ENCODE assay signal across 21 cellular contexts in the genomic region with DNA sequence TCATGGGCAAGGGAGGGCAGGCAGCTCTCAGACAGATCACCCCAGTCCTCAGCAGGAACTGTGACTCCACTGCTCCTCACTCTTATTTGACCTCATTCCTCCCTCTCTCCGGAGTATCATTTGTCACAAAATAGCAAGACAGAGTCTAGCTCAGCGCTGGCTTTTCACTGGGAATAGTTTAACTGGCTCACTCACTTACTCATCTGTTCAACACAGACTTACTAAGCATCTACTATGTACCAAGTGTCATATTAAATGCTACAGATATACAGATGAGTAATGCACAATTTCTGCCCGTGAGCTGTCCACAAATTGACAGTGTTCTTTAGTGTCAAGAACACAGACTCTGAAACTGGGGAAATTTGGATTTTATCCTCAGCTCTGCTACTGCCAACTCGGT.
"Had no signal": no experiment of that assay in that cellular context is flagged by ENCODE, and none has a peak within 500 bp of the region (broad histone marks: within the 10 kb centered on the region; RNA-seq: fewer than 3 reads in every experiment).

No MANE protein-coding gene starts in this region.

- DNase-seq: activated B cell treated with CpG ODN at 0.5 μM for 24 hours; activated CD4-positive, alpha-beta memory T cell treated with anti-CD3 and anti-CD28 coated beads, Interleukin-2, amount 10 ng/mL, durations not matched to agents 7 days and 5 days; activated CD4-positive, alpha-beta T cell treated with anti-CD3 and anti-CD28 coated beads for 4 hours; activated CD8-positive, alpha-beta memory T cell treated with anti-CD3 and anti-CD28 coated beads, Interleukin-2, amount 10 ng/mL, durations not matched to agents 7 days and 5 days; activated naive CD4-positive, alpha-beta T cell treated with Interleukin-2 at 50 U/mL for 16 hours; activated naive CD8-positive, alpha-beta T cell treated with anti-CD3 and anti-CD28 coated beads, Interleukin-2, amount 10 ng/mL, durations not matched to agents 7 days and 5 days; anterior cingulate cortex; cerebellar nuclear complex; effector CD8-positive, alpha-beta T cell; left cardiac atrium; stimulated activated CD4-positive, alpha-beta T cell treated with anti-CD3 and anti-CD28 coated beads, Interleukin-4, amount 100 ng/mL, for 24 hours; stomach; testis had no signal

- ATAC-seq: activated CD8-positive, alpha-beta memory T cell treated with anti-CD3 and anti-CD28 coated beads, Interleukin-2, amount 10 ng/mL, durations not matched to agents 7 days and 5 days; esophagus mucosa; left cardiac atrium; natural killer cell treated with Interleukin-12 subunit alpha and Interleukin-12 subunit beta and Interleukin-15 and Interleukin-18, amount 100 ng/mL, for 72 hours; sciatic nerve; stimulated activated effector memory CD8-positive, alpha-beta T cell treated with anti-CD3 and anti-CD28 coated beads, Interleukin-12 subunit alpha, Interleukin-12 subunit beta, amount 100 ng/mL, for 72 hours had no signal

- H3K9me3 Mint-ChIP-seq: activated B cell treated with CpG ODN at 0.5 μM for 24 hours; activated naive CD8-positive, alpha-beta T cell treated with anti-CD3 and anti-CD28 coated beads, Interleukin-2, amount 10 ng/mL, durations not matched to agents 7 days and 5 days; dendritic cell treated with granulocyte-macrophage colony-stimulating factor and Interleukin-4, amounts not matched to agents 40 ng/mL and 50 ng/mL, for 4 days; mesothelial cell of epicardium; natural killer cell treated with Interleukin-12 subunit alpha and Interleukin-12 subunit beta and Interleukin-15 and Interleukin-18, amount 100 ng/mL, for 72 hours; stimulated activated effector memory CD8-positive, alpha-beta T cell treated with anti-CD3 and anti-CD28 coated beads, Interleukin-12 subunit alpha, Interleukin-12 subunit beta, amount 100 ng/mL, for 72 hours; type B pancreatic cell had no signal

- H3K36me3 Mint-ChIP-seq: activated CD8-positive, alpha-beta memory T cell treated with anti-CD3 and anti-CD28 coated beads, Interleukin-2, amount 10 ng/mL, durations not matched to agents 7 days and 5 days; activated naive CD8-positive, alpha-beta T cell treated with anti-CD3 and anti-CD28 coated beads, Interleukin-2, amount 10 ng/mL, durations not matched to agents 7 days and 5 days; mesothelial cell of epicardium; natural killer cell treated with Interleukin-12 subunit alpha and Interleukin-12 subunit beta and Interleukin-15 and Interleukin-18, amount 100 ng/mL, for 72 hours; type B pancreatic cell had no signal

- H3K27me3 Mint-ChIP-seq: activated B cell treated with CpG ODN at 0.5 μM for 24 hours; activated CD4-positive, alpha-beta memory T cell treated with anti-CD3 and anti-CD28 coated beads, Interleukin-2, amount 10 ng/mL, durations not matched to agents 7 days and 5 days had no signal

- H3K4me3 Mint-ChIP-seq: activated B cell treated with CpG ODN at 0.5 μM for 24 hours; activated CD4-positive, alpha-beta memory T cell treated with anti-CD3 and anti-CD28 coated beads, Interleukin-2, amount 10 ng/mL, durations not matched to agents 7 days and 5 days; activated CD8-positive, alpha-beta memory T cell treated with anti-CD3 and anti-CD28 coated beads, Interleukin-2, amount 10 ng/mL, durations not matched to agents 7 days and 5 days; activated naive CD8-positive, alpha-beta T cell treated with anti-CD3 and anti-CD28 coated beads, Interleukin-2, amount 10 ng/mL, durations not matched to agents 7 days and 5 days; dendritic cell treated with granulocyte-macrophage colony-stimulating factor and Interleukin-4, amounts not matched to agents 40 ng/mL and 50 ng/mL, for 4 days; mesothelial cell of epicardium; natural killer cell treated with Interleukin-12 subunit alpha and Interleukin-12 subunit beta and Interleukin-15 and Interleukin-18, amount 100 ng/mL, for 72 hours; stimulated activated effector memory CD8-positive, alpha-beta T cell treated with anti-CD3 and anti-CD28 coated beads, Interleukin-12 subunit alpha, Interleukin-12 subunit beta, amount 100 ng/mL, for 72 hours; type B pancreatic cell had no signal

- H3K27ac Mint-ChIP-seq: activated B cell treated with CpG ODN at 0.5 μM for 24 hours; activated CD4-positive, alpha-beta memory T cell treated with anti-CD3 and anti-CD28 coated beads, Interleukin-2, amount 10 ng/mL, durations not matched to agents 7 days and 5 days; activated CD8-positive, alpha-beta memory T cell treated with anti-CD3 and anti-CD28 coated beads, Interleukin-2, amount 10 ng/mL, durations not matched to agents 7 days and 5 days; activated naive CD8-positive, alpha-beta T cell treated with anti-CD3 and anti-CD28 coated beads, Interleukin-2, amount 10 ng/mL, durations not matched to agents 7 days and 5 days; activated T-helper 2 cell treated with anti-CD3 and anti-CD28 coated beads, Interferon-gamma antibody, Interleukin-2, Interleukin-4, amounts not matched to agents 10 μg/mL and 5 μg/mL and 100 μg/mL, durations not matched to agents 14 hours and 24 hours and 36 hours; dendritic cell treated with granulocyte-macrophage colony-stimulating factor and Interleukin-4, amounts not matched to agents 40 ng/mL and 50 ng/mL, for 4 days; mesothelial cell of epicardium; natural killer cell treated with Interleukin-12 subunit alpha and Interleukin-12 subunit beta and Interleukin-15 and Interleukin-18, amount 100 ng/mL, for 72 hours; stimulated activated effector memory CD8-positive, alpha-beta T cell treated with anti-CD3 and anti-CD28 coated beads, Interleukin-12 subunit alpha, Interleukin-12 subunit beta, amount 100 ng/mL, for 72 hours; type B pancreatic cell had no signal
